ENCODE assay signal across 10 cellular contexts in genomic region chr19:1295169-1296012, GRCh38. TPM values are rescaled to one million over a fixed set of nuclear protein-coding genes. Genes with fewer than 3 reads are reported as not detected.
DNase-seq lines count a peak whose midpoint lies in the region; ATAC-seq and TF ChIP-seq lines count a peak whose summit lies in the region.
"Had no signal": no experiment of that assay in that cellular context is flagged by ENCODE, and none has a peak within 500 bp of the region (broad histone marks: within the 10 kb centered on the region; RNA-seq: fewer than 3 reads in every experiment).

No MANE protein-coding gene starts in this region.

- no peak overlapping the region for H3K23ac ChIP-seq in mesenchymal stem cell (ENCODE audit: low read length in 2 of 2)

- WGBS in mesenchymal stem cell = 36% methylated on average over 75 of the region's 82 CpGs

- no peak overlapping the region for H3K14ac ChIP-seq in mesenchymal stem cell (ENCODE audit: low read length in 2 of 2)

- H3K27ac ChIP-seq in HEK293 (ENCODE audit: extremely low read depth, low read depth, low read length) = no peak overlapping the region
- no peak overlapping the region for H3K27ac ChIP-seq in mesenchymal stem cell (ENCODE audit: low read length, poor library complexity, severe bottlenecking)
- H3K27ac ChIP-seq: VCaP had no signal

- no peak for ATAC-seq in GM19324 (IDR thresholded peaks at IDR 0.05; ENCODE audit: low FRiP score, unreplicated experiment)

- H3K9me3 ChIP-seq in HEK293 (ENCODE audit: control insufficient read depth, insufficient read depth, low read depth, low read length) = no peaks in the 10 kb centered on the region
- H3K9me3 ChIP-seq in mesenchymal stem cell (ENCODE audit: control insufficient read depth, low read length) = no peaks in the 10 kb centered on the region

- peaks cover 40 to 75% of the 10 kb centered on the region in 2 experiments for H3K27me3 ChIP-seq in mesenchymal stem cell (ENCODE audit: control insufficient read depth in 1 of 2, insufficient read depth in 1 of 2, low read length in 2 of 2)

- 0 out of 2 replicates have a peak, but pooled peaks cover 3% of the 10 kb centered on the region for H3K4me1 ChIP-seq in HEK293 (ENCODE audit: control insufficient read depth, insufficient read depth, low read length)
- peaks cover 13% of the 10 kb centered on the region for H3K4me1 ChIP-seq in mesenchymal stem cell (ENCODE audit: control insufficient read depth, insufficient read depth, low read depth, low read length)

- peak overlapping the region; percentile 59 for H4K8ac ChIP-seq in mesenchymal stem cell (ENCODE audit: low read length)

- no peak overlapping the region for H2BK12ac ChIP-seq in mesenchymal stem cell (ENCODE audit: low read length in 2 of 2)

- no peak overlapping the region for H3K4me3 ChIP-seq in HEK293 (ENCODE audit: low read depth, low read length)
- no peak overlapping the region for H3K4me3 ChIP-seq in mesenchymal stem cell (ENCODE audit: insufficient read depth in 1 of 2, low read depth in 1 of 2, low read length in 2 of 2)

- CTCF ChIA-PET in HEK293 (lab: Yijun Ruan, JAX) = no interaction called here

- no peak overlapping the region for H2BK120ac ChIP-seq in mesenchymal stem cell (ENCODE audit: low read depth, low read length)

- no peaks in the 10 kb centered on the region for H3K79me1 ChIP-seq in mesenchymal stem cell (replicated peaks; ENCODE audit: low read length, poor library complexity, severe bottlenecking)

- H3K18ac ChIP-seq in mesenchymal stem cell (ENCODE audit: low read depth in 1 of 2, low read length in 2 of 2) = peak overlapping the region in 1 of 2 experiments; percentile 18

- no peak overlapping the region for H2AK5ac ChIP-seq in mesenchymal stem cell (ENCODE audit: low read length, severe bottlenecking)

- no peak overlapping the region for H3K4ac ChIP-seq in mesenchymal stem cell (ENCODE audit: low read depth in 1 of 2, low read length in 2 of 2)

- H3K4me2 ChIP-seq in mesenchymal stem cell (ENCODE audit: low read length, poor library complexity, severe bottlenecking) = no peak overlapping the region

- POLR2A ChIA-PET in HEK293 (lab: Yijun Ruan, JAX) = interaction anchor here (1.0 kb wide), 1 partner anchor 20 kb away, joined by 3 read pairs; the partner anchor contains the start of gene FAM174C

- H4K91ac ChIP-seq in mesenchymal stem cell (ENCODE audit: low read length) = no peak overlapping the region

- DNase-seq in AG08396 (ENCODE audit: low spot score) = peak; percentile 89
- DNase-seq in activated naive CD4-positive, alpha-beta T cell treated with anti-CD3 and anti-CD28 coated beads, Interleukin-2, amount 50 U/mL, for 16 hours = peak; percentile 45
- peak; percentile 33 for DNase-seq in mesenchymal stem cell
- no peak for DNase-seq in NCI-H146 treated with DMSO at 0.1 percent for 48 hours (lab: John Stamatoyannopoulos, UW; ENCODE audit: unreplicated experiment)
- DNase-seq in NCI-H1694 (lab: John Stamatoyannopoulos, UW) = no peak
- DNase-seq in NCI-H69 (lab: John Stamatoyannopoulos, UW) = no peak
- DNase-seq: NCI-H1092 treated with DMSO at 0.1 percent for 48 hours had no signal

- H3K36me3 ChIP-seq in HEK293 (ENCODE audit: control insufficient read depth in 2 of 2, insufficient read depth in 1 of 2, low read length in 2 of 2) (no peaks in the 10 kb centered on the region), mesenchymal stem cell (ENCODE audit: control insufficient read depth in 1 of 2, insufficient read depth in 2 of 2, low read depth in 1 of 2, low read length in 2 of 2) (no peaks in the 10 kb centered on the region)

- no peak for TF ChIP-seq CTCF in HEK293 (tag by site-specific recombination; IDR thresholded peaks at IDR 0.05)

- no peak overlapping the region for H3K9ac ChIP-seq in mesenchymal stem cell (ENCODE audit: low read length)

- H2AFZ ChIP-seq in mesenchymal stem cell (ENCODE audit: low read depth, low read length) = no peak overlapping the region

- no peak overlapping the region for H2BK5ac ChIP-seq in mesenchymal stem cell (ENCODE audit: low read depth, low read length, poor library complexity, severe bottlenecking)

- no peak overlapping the region for H2BK15ac ChIP-seq in mesenchymal stem cell (ENCODE audit: low read depth, poor library complexity, severe bottlenecking)

TF ChIP-seq in HEK293, 187 proteins besides CTCF, POLR2A, EP300 and RAD21:
- TF ChIP-seq WT1 (tag by site-specific recombination; IDR thresholded peaks at IDR 0.05) (no peak), KLF9 (tag by site-specific recombination; IDR thresholded peaks at IDR 0.05; ENCODE audit: low read depth) (peak; percentile 55; the same call in 1 of the 2 replicates), BCL11A (tag by site-specific recombination; IDR thresholded peaks at IDR 0.05; ENCODE audit: low read depth) (0 out of 2 replicates have a peak, but pooled peaks have one; percentile 31), ZSCAN4 (tag by site-specific recombination; IDR thresholded peaks at IDR 0.05) (no peak)

RNA-seq across cellular contexts. Expression of gene EFNA2, which starts 9.7 kb away (rescaled TPM):
- polyA plus RNA-seq in mesenchymal stem cell (2013, experiment 1 of 2) = 0.06 TPM
- 0.15 TPM for polyA plus RNA-seq in mesenchymal stem cell (2013, experiment 2 of 2)

RNA-seq across cellular contexts. Expression of gene FAM174C, which starts 20.1 kb away (rescaled TPM):
- polyA plus RNA-seq in mesenchymal stem cell (2013, experiment 1 of 2) = 60.2 TPM
- 59.6 TPM for polyA plus RNA-seq in mesenchymal stem cell (2013, experiment 2 of 2)

RNA-seq across cellular contexts. Expression of gene CIRBP, which starts 26.3 kb away (rescaled TPM):
- polyA plus RNA-seq in mesenchymal stem cell (2013, experiment 1 of 2) = 118 TPM
- polyA plus RNA-seq in mesenchymal stem cell (2013, experiment 2 of 2) = 120 TPM

RNA-seq across cellular contexts. Expression of gene MIDN, which starts 47.0 kb away (rescaled TPM):
- polyA plus RNA-seq in mesenchymal stem cell (2013, experiment 1 of 2) = 58.6 TPM
- polyA plus RNA-seq in mesenchymal stem cell (2013, experiment 2 of 2) = 58.0 TPM

RNA-seq across cellular contexts. Expression of gene ATP5F1D, which starts 53.8 kb away (rescaled TPM):
- polyA plus RNA-seq in mesenchymal stem cell (2013, experiment 1 of 2) = 121 TPM
- 127 TPM for polyA plus RNA-seq in mesenchymal stem cell (2013, experiment 2 of 2)

Comparison
In these comparisons a context has a peak if more than half of its experiments do, and no peak if none do; other contexts are left out.
1. DNase-seq: peak in AG08396 (single experiment), activated naive CD4-positive, alpha-beta T cell treated with anti-CD3 and anti-CD28 coated beads, Interleukin-2, amount 50 U/mL, for 16 hours (single experiment) and mesenchymal stem cell (single experiment); none in NCI-H146 treated with DMSO at 0.1 percent for 48 hours (single experiment), NCI-H1694 (single experiment) and NCI-H69 (single experiment).